Comparison of ENCODE assay signal across 14 cellular contexts in the genomic region with DNA sequence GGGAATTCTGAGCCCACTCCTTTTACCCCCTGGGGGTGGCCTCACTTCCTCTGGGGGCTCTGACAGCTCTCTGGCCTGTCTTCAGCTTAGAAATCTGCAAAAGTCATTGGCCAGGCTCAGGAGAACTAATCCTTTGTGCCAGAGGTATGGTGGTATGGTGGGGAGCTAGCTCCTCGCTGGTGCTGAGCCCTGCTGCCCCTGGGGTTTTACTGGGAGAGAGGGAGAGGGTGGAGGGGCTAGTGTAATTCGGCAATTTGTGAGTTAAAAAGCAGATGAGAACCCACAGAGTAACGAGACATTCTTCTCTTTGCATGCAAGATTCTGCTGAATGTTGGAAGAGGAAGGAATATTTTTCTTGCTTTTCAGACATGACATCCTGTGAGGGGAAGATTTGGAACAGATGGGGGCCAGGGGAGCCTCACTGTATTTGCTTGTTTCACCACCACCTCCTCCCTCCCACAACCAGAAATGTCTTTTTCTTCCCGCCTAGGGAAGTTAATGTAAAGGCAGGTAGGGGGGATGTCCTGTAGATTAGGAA.
A peak's percentile ranks its signal among the peaks of the same experiment; 100 is the strongest.
DNase-seq lines count a peak whose midpoint lies in the region; TF ChIP-seq lines count a peak whose summit lies in the region.
"Had no signal": no experiment of that assay in that cellular context is flagged by ENCODE, and none has a peak within 500 bp of the region (broad histone marks: within the 10 kb centered on the region; RNA-seq: fewer than 3 reads in every experiment).

No MANE protein-coding gene starts in this region.

- TF ChIP-seq CTCF in SK-N-SH (IDR thresholded peaks at IDR 0.05), result no peak
- no peak for TF ChIP-seq CTCF in hepatocyte (IDR thresholded peaks at IDR 0.05; ENCODE audit: poor library complexity)
- TF ChIP-seq CTCF in sigmoid colon (IDR thresholded peaks at IDR 0.05), result no peak
- TF ChIP-seq CTCF in ascending aorta (IDR thresholded peaks at IDR 0.05), result no peak
- no peak for TF ChIP-seq CTCF in GM13976 (IDR thresholded peaks at IDR 0.05; ENCODE audit: borderline replicate concordance, control extremely low read depth, extremely low read depth, insufficient read depth, missing control alignments)

- CTCF ChIA-PET in SK-N-SH (lab: Yijun Ruan, JAX), result interaction anchor here (1.1 kb wide), 1 partner anchor 10 kb away, joined by 6 read pairs; no protein-coding TSS in a partner anchor

- H3K27ac ChIP-seq in BLaER1 treated with 17β-estradiol and CSF1 and Interleukin-3, amounts not matched to agents 10 nM and 100 nM, result no peak overlapping the region
- H3K27ac ChIP-seq in SK-N-SH (ENCODE audit: low read depth in 2 of 2, low read length in 1 of 2), result peak overlapping the region in 1 of 2 experiments; percentile 25; a peak in 1 of 4 replicates
- H3K27ac ChIP-seq in hepatocyte, result peak overlapping the region; percentile 81
- peak overlapping the region; percentile 9 to 71 (median 44) for H3K27ac ChIP-seq in sigmoid colon
- H3K27ac ChIP-seq in ascending aorta, result no peak overlapping the region
- H3K27ac ChIP-seq: SJCRH30 had no signal

- TF ChIP-seq RAD21 in SK-N-SH (IDR thresholded peaks at IDR 0.05; ENCODE audit: low read length), result no peak

- H3K4me3 ChIP-seq in BLaER1 treated with 17β-estradiol and CSF1 and Interleukin-3, amounts not matched to agents 10 nM and 100 nM, result no peak overlapping the region
- no peak overlapping the region for H3K4me3 ChIP-seq in SK-N-SH (ENCODE audit: low read depth in 2 of 2, low read length in 1 of 2)
- H3K4me3 ChIP-seq in hepatocyte, result no peak overlapping the region
- no peak overlapping the region for H3K4me3 ChIP-seq in sigmoid colon
- H3K4me3 ChIP-seq in ascending aorta, result no peak overlapping the region
- H3K4me3 ChIP-seq: SJCRH30 had no signal

- peaks cover 0 to 13% (median 7%) of the 10 kb centered on the region in 11 experiments; a peak in 18 of 22 replicates for H3K9me3 ChIP-seq in BLaER1 treated with 17β-estradiol and CSF1 and Interleukin-3, amounts not matched to agents 10 nM and 100 nM (replicated peaks in 1 of 11)
- H3K9me3 ChIP-seq in SK-N-SH (no peaks in the 10 kb centered on the region), hepatocyte (ENCODE audit: low read depth) (no peaks in the 10 kb centered on the region), sigmoid colon (no peaks in the 10 kb centered on the region), ascending aorta (no peaks in the 10 kb centered on the region)

- H3K27me3 ChIP-seq in BLaER1 treated with 17β-estradiol and CSF1 and Interleukin-3, amounts not matched to agents 10 nM and 100 nM, result 0 out of 22 replicates have a peak, but pooled peaks cover 0 to 4% (median 0%) of the 10 kb centered on the region in 11 experiments
- H3K27me3 ChIP-seq in SK-N-SH (ENCODE audit: insufficient read depth) (no peaks in the 10 kb centered on the region), hepatocyte (no peaks in the 10 kb centered on the region), sigmoid colon (no peaks in the 10 kb centered on the region), ascending aorta (no peaks in the 10 kb centered on the region)
- H3K27me3 ChIP-seq: SJCRH30 had no signal

- H2AFZ ChIP-seq in SK-N-SH (ENCODE audit: low read depth) (no peak overlapping the region), hepatocyte (no peak overlapping the region)

- no peak for TF ChIP-seq EP300 in SK-N-SH (IDR thresholded peaks at IDR 0.05; ENCODE audit: borderline replicate concordance in 1 of 2, low read depth in 1 of 2, low read length in 1 of 2)
- TF ChIP-seq EP300 in sigmoid colon (IDR thresholded peaks at IDR 0.05), result no peak

- intact Hi-C loops in sigmoid colon (cut with DNase I) (no loop called here), ascending aorta (cut with DNase I) (no loop called here)

- H3K9me2 ChIP-seq in SK-N-SH (no peaks in the 10 kb centered on the region), hepatocyte (replicated peaks; ENCODE audit: insufficient read depth) (no peaks in the 10 kb centered on the region)

- DNase-seq in SK-N-SH (no peak), hepatocyte (ENCODE audit: low spot score) (no peak), sigmoid colon (no peak), NCI-H1105 treated with DMSO at 0.1 percent for 48 hours (lab: John Stamatoyannopoulos, UW) (no peak), OCI-M2 (lab: John Stamatoyannopoulos, UW; ENCODE audit: unreplicated experiment) (no peak), ascending aorta (ENCODE audit: low spot score in 2 of 2) (no peak), GM13976 (ENCODE audit: low spot score) (no peak)
- DNase-seq: activated CD4-positive, alpha-beta T cell treated with anti-CD3 and anti-CD28 coated beads, Interleukin-2, amount 50 U/mL, for 1 hour; activated T-cell treated with anti-CD3 and anti-CD28 coated beads, Interleukin-2, amount 50 U/mL, for 4 hours; DMS53; NCI-H446; stimulated activated CD4-positive, alpha-beta T cell treated with anti-CD3 and anti-CD28 coated beads, Interleukin-15, amount 100 ng/mL, for 24 hours had no signal

- peak overlapping the region; percentile 58 to 82 (median 73) for H3K4me2 ChIP-seq in BLaER1 treated with 17β-estradiol and CSF1 and Interleukin-3, amounts not matched to agents 10 nM and 100 nM
- H3K4me2 ChIP-seq in SK-N-SH (peak overlapping the region; percentile 31; the same call in 1 of the 2 replicates), hepatocyte (peak overlapping the region; percentile 33)

- in situ Hi-C loops in GM13976 (cut with MboI; ENCODE audit: low sequenced_read_pairs, unreplicated experiment), result no loop called here

- no peaks in the 10 kb centered on the region for H3F3A ChIP-seq in SK-N-SH (replicated peaks; ENCODE audit: insufficient read depth)

- TF ChIP-seq POLR2A in sigmoid colon (IDR thresholded peaks at IDR 0.05), result no peak

- no peak overlapping the region for H3K9ac ChIP-seq in BLaER1 treated with 17β-estradiol and CSF1 and Interleukin-3, amounts not matched to agents 10 nM and 100 nM
- no peak overlapping the region for H3K9ac ChIP-seq in SK-N-SH

- POLR2A ChIA-PET in SK-N-SH (lab: Yijun Ruan, JAX), result interaction anchor here (0.8 kb wide), 1 partner anchor 13 kb away, joined by 3 read pairs; no protein-coding TSS in a partner anchor

- H3K79me2 ChIP-seq in SK-N-SH (ENCODE audit: insufficient read depth) (no peaks in the 10 kb centered on the region), hepatocyte (no peaks in the 10 kb centered on the region)

- H4K20me1 ChIP-seq in BLaER1 treated with 17β-estradiol and CSF1 and Interleukin-3, amounts not matched to agents 10 nM and 100 nM, result no peaks in the 10 kb centered on the region; a peak in 1 of 22 replicates
- H4K20me1 ChIP-seq in SK-N-SH (ENCODE audit: insufficient read depth) (no peaks in the 10 kb centered on the region), hepatocyte (ENCODE audit: insufficient read depth, poor library complexity, severe bottlenecking) (no peaks in the 10 kb centered on the region)

- WGBS in SK-N-SH (ENCODE audit: low lambda C conversion rate), result 71% methylated on average over 4 of the region's 4 CpGs
- 24% methylated on average over 4 of the region's 4 CpGs for WGBS in hepatocyte (ENCODE audit: low lambda C conversion rate, missing lambda C conversion rate)
- WGBS in sigmoid colon, 2 donors, result 43 to 67% methylated on average over 4 of the region's 4 CpGs

- H3K36me3 ChIP-seq in BLaER1 treated with 17β-estradiol and CSF1 and Interleukin-3, amounts not matched to agents 10 nM and 100 nM, result no peaks in the 10 kb centered on the region
- H3K36me3 ChIP-seq in SK-N-SH (replicated peaks in 1 of 2; ENCODE audit: control insufficient read depth in 1 of 2, insufficient read depth in 2 of 2, low read length in 1 of 2) (peaks cover 0 to 11% of the 10 kb centered on the region in 2 experiments), hepatocyte (replicated peaks; ENCODE audit: insufficient read depth, low read depth) (no peaks in the 10 kb centered on the region), sigmoid colon (no peaks in the 10 kb centered on the region), ascending aorta (no peaks in the 10 kb centered on the region)
- H3K36me3 ChIP-seq: SJCRH30 had no signal

- H3K4me1 ChIP-seq in BLaER1 treated with 17β-estradiol and CSF1 and Interleukin-3, amounts not matched to agents 10 nM and 100 nM, result peaks cover 28 to 62% (median 48%) of the 10 kb centered on the region in 10 experiments
- H3K4me1 ChIP-seq in SK-N-SH (ENCODE audit: control insufficient read depth in 1 of 2, insufficient read depth in 2 of 2, low read depth in 1 of 2, low read length in 1 of 2) (peaks cover 18 to 42% of the 10 kb centered on the region in 2 experiments; a peak in 3 of 4 replicates), hepatocyte (ENCODE audit: insufficient read depth) (peaks cover 23% of the 10 kb centered on the region), sigmoid colon (peaks cover 0 to 16% (median 12%) of the 10 kb centered on the region in 4 donors), ascending aorta (peaks cover 0 to 6% of the 10 kb centered on the region in 2 donors)

TF ChIP-seq in SK-N-SH, 30 proteins besides CTCF, POLR2A, EP300 and RAD21 (continues in another document):
- TF ChIP-seq MXI1 (IDR thresholded peaks at IDR 0.05; ENCODE audit: low read depth, low read length) (no peak), TAF1 (IDR thresholded peaks at IDR 0.05; ENCODE audit: borderline replicate concordance, low read depth, low read length) (no peak), NRF1 (IDR thresholded peaks at IDR 0.05; ENCODE audit: low read depth, low read length) (no peak), FOXJ3 (CRISPR knock-in tag; IDR thresholded peaks at IDR 0.05) (no peak), FOXM1 (IDR thresholded peaks at IDR 0.05; ENCODE audit: low read depth) (no peak), GATA2 (CRISPR knock-in tag; IDR thresholded peaks at IDR 0.05) (no peak), TEAD4 (IDR thresholded peaks at IDR 0.05; ENCODE audit: borderline replicate concordance, insufficient read depth) (no peak)
- TF ChIP-seq, protein P1, sequence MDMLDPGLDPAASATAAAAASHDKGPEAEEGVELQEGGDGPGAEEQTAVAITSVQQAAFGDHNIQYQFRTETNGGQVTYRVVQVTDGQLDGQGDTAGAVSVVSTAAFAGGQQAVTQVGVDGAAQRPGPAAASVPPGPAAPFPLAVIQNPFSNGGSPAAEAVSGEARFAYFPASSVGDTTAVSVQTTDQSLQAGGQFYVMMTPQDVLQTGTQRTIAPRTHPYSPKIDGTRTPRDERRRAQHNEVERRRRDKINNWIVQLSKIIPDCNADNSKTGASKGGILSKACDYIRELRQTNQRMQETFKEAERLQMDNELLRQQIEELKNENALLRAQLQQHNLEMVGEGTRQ (IDR thresholded peaks at IDR 0.05; ENCODE audit: borderline replicate concordance, low read depth, low read length), result no peak

Comparison
In these comparisons a context has a peak if more than half of its experiments do, and no peak if none do; other contexts are left out.
1. H3K27ac ChIP-seq: peak in hepatocyte (single experiment) and sigmoid colon (4 of 4); none in BLaER1 treated with 17β-estradiol and CSF1 and Interleukin-3, amounts not matched to agents 10 nM and 100 nM (0 of 11) and ascending aorta (0 of 2).
2. Peak in every context shown above with its lines, with median percentiles within 50 percentile points of each other: H3K4me2 ChIP-seq.